In the genomic region with DNA sequence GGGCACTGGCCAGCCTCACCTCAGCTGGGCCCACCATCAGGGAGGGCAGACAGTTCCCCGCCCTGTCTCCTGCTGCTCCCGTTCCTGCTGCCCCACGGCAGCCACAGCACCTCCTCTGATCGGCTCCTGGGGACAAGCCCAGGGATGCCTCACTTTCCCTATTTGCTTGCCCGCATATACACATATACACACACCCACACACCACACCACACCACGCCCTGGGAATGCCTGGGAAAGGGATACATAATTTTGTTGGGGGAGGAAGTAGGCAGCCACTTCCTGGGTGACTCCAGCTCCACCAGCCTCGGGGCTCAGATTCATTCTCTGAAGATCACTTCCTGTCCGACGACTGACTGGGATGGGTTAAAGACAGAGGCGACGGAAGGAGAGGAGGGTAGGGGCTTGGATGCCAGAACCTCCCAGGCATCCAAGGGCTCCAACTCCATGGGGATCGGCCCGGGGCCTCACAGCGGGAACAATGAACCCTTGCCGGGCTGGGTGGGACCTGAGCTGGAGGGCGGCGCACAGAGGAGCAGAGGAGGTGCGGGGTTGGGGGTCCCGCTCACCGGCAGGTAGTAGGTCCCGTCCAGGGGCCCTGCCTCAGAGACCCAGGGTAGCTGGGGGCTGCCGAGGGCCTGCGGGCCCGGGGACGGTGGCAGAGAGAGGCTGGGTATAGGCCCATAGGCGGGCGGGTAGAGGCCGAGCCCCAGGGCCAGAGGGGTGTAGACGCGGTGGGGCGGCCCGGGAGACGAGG, we compare ENCODE assay signal across 8 cellular contexts. TPM values are rescaled to one million over a fixed set of nuclear protein-coding genes. Genes with fewer than 3 reads are reported as not detected.
A peak's percentile ranks its signal among the peaks of the same experiment; 100 is the strongest.
DNase-seq lines count a peak whose midpoint lies in the region; ATAC-seq and TF ChIP-seq lines count a peak whose summit lies in the region.

No MANE protein-coding gene starts in this region.

- H3K27ac ChIP-seq in CD8-positive, alpha-beta T cell (ENCODE audit: low read depth, low read length) = no peak overlapping the region

- H3K4me3 Mint-ChIP-seq in CD8-positive, alpha-beta T cell = peak overlapping the region; percentile 81
- peak overlapping the region; percentile 97 for H3K4me3 Mint-ChIP-seq in activated T-helper 17 cell treated with anti-CD3 and anti-CD28 coated beads, Interleukin-2, amount 50 U/mL, for 72 hours
- peak overlapping the region; percentile 83 to 97 (median 93) for H3K4me3 Mint-ChIP-seq in naive B cell

- peak overlapping the region; percentile 84 for H3K4me3 ChIP-seq in CD8-positive, alpha-beta T cell (ENCODE audit: low read depth, low read length)

- no peaks in the 10 kb centered on the region for H3K27me3 Mint-ChIP-seq in CD8-positive, alpha-beta T cell (ENCODE audit: low read depth)
- H3K27me3 Mint-ChIP-seq in activated T-helper 17 cell treated with anti-CD3 and anti-CD28 coated beads, Interleukin-2, amount 50 U/mL, for 72 hours = no peaks in the 10 kb centered on the region
- no peaks in the 10 kb centered on the region for H3K27me3 Mint-ChIP-seq in naive B cell

- no peak for TF ChIP-seq CTCF in CD8-positive, alpha-beta T cell (IDR thresholded peaks at IDR 0.05)

- H3K27me3 ChIP-seq in CD8-positive, alpha-beta T cell (ENCODE audit: insufficient read depth, low read length) = no peaks in the 10 kb centered on the region

- no peaks in the 10 kb centered on the region for H3K9me3 Mint-ChIP-seq in CD8-positive, alpha-beta T cell
- no peaks in the 10 kb centered on the region for H3K9me3 Mint-ChIP-seq in activated T-helper 17 cell treated with anti-CD3 and anti-CD28 coated beads, Interleukin-2, amount 50 U/mL, for 72 hours
- H3K9me3 Mint-ChIP-seq in naive B cell = no peaks in the 10 kb centered on the region

- H3K36me3 Mint-ChIP-seq in CD8-positive, alpha-beta T cell = peaks cover 1% of the 10 kb centered on the region
- H3K36me3 Mint-ChIP-seq in activated T-helper 17 cell treated with anti-CD3 and anti-CD28 coated beads, Interleukin-2, amount 50 U/mL, for 72 hours (ENCODE audit: low read depth) = peaks cover 61% of the 10 kb centered on the region
- no peaks in the 10 kb centered on the region for H3K36me3 Mint-ChIP-seq in naive B cell

- peak in 1 of 7 experiments; percentile 50 for DNase-seq in CD8-positive, alpha-beta T cell
- peak; percentile 22 for DNase-seq in naive B cell
- no peak for DNase-seq in NCI-H187 (lab: John Stamatoyannopoulos, UW)
- DNase-seq in pons (ENCODE audit: low spot score) = no peak
- DNase-seq in COLO668 (lab: John Stamatoyannopoulos, UW; ENCODE audit: unreplicated experiment) = no peak

- no peaks in the 10 kb centered on the region for H3K36me3 ChIP-seq in CD8-positive, alpha-beta T cell (ENCODE audit: insufficient read depth, low read length)

- intact Hi-C loops in CD8-positive, alpha-beta T cell (cut with DNase I, micrococcal nuclease) = loop anchor here (1.0 to 5.0 kb wide), 6 partner anchors 12 to 1359 kb away; partner anchors contain the start of genes FAM13B (in 1 of the 2) and MATR3 (in 1 of the 2)

- CTCF ChIA-PET in CD8-positive, alpha-beta T cell (lab: Charles Lee) = interaction anchor here (0.7 to 0.9 kb wide), 2 partner anchors 10 to 12 kb away, joined by 3 read pairs; partner anchors contain the start of gene SPATA24

- peaks cover 45% of the 10 kb centered on the region for H3K4me1 Mint-ChIP-seq in CD8-positive, alpha-beta T cell (ENCODE audit: low read depth)
- peaks cover 28% of the 10 kb centered on the region for H3K4me1 Mint-ChIP-seq in activated T-helper 17 cell treated with anti-CD3 and anti-CD28 coated beads, Interleukin-2, amount 50 U/mL, for 72 hours
- H3K4me1 Mint-ChIP-seq in naive B cell = peaks cover 46 to 67% (median 60%) of the 10 kb centered on the region in 3 donors

- peak; percentile 4 for ATAC-seq in CD8-positive, alpha-beta T cell
- ATAC-seq in HG02588 (IDR thresholded peaks at IDR 0.05; ENCODE audit: unreplicated experiment) (peak; percentile 0), naive B cell (ENCODE audit: low read depth in 2 of 2) (peak; percentile 1), HG03097 (IDR thresholded peaks at IDR 0.05; ENCODE audit: low FRiP score, unreplicated experiment) (no peak)
- peak; percentile 20 for ATAC-seq in activated T-helper 17 cell treated with anti-CD3 and anti-CD28 coated beads, Interleukin-2, amount 50 U/mL, for 72 hours (replicated peaks)

- peak overlapping the region; percentile 78 for H3K27ac Mint-ChIP-seq in CD8-positive, alpha-beta T cell
- H3K27ac Mint-ChIP-seq in activated T-helper 17 cell treated with anti-CD3 and anti-CD28 coated beads, Interleukin-2, amount 50 U/mL, for 72 hours = peak overlapping the region; percentile 99
- H3K27ac Mint-ChIP-seq in naive B cell = peak overlapping the region in 5 of 6 donors; percentile 73 to 98 (median 94)

- POLR2A ChIA-PET in CD8-positive, alpha-beta T cell (lab: Charles Lee) = interaction anchor here (0.7 to 1.2 kb wide), 3 partner anchors 20 to 50 kb away, joined by 3 to 7 read pairs (median 5); partner anchors contain the start of gene PAIP2

- H3K4me1 ChIP-seq in CD8-positive, alpha-beta T cell (ENCODE audit: insufficient read depth, low read length) = peaks cover 44% of the 10 kb centered on the region

- no peaks in the 10 kb centered on the region for H3K9me3 ChIP-seq in CD8-positive, alpha-beta T cell (ENCODE audit: low read length)

RNA-seq across cellular contexts. Expression of gene MZB1, which starts 2.0 kb away (rescaled TPM):
- 1 to 10 TPM; 1.5 to 2.1 TPM for total RNA-seq in CD8-positive, alpha-beta T cell
- 10 to 100 TPM; 39.9 to 55.2 TPM for total RNA-seq in activated T-helper 17 cell treated with anti-CD3 and anti-CD28 coated beads, Interleukin-2, amount 50 U/mL, for 72 hours
- polyA plus RNA-seq in naive B cell (ENCODE audit: low read depth in 6 of 6) = 100 to 1,000 TPM in 1 of 6 donors, 10 to 100 TPM in 5; 49.7 to 105 (median 88.1) TPM

RNA-seq across cellular contexts. Expression of gene PROB1, which starts 3.2 kb away (rescaled TPM):
- under 1 TPM; 0.39 to 0.41 TPM for total RNA-seq in CD8-positive, alpha-beta T cell
- 1 to 10 TPM; 4.7 to 6.4 TPM for total RNA-seq in activated T-helper 17 cell treated with anti-CD3 and anti-CD28 coated beads, Interleukin-2, amount 50 U/mL, for 72 hours
- 1 to 10 TPM in 3 of 6 donors, under 1 TPM in 3; 0.67 to 2.5 (median 1.1) TPM for polyA plus RNA-seq in naive B cell (ENCODE audit: low read depth in 6 of 6)

RNA-seq across cellular contexts. Expression of gene SLC23A1, which starts 8.7 kb away (rescaled TPM):
- not detected for total RNA-seq in CD8-positive, alpha-beta T cell
- 1 to 10 TPM in 1 of 2 donors, under 1 TPM in 1; 0.95 to 1.6 TPM for total RNA-seq in activated T-helper 17 cell treated with anti-CD3 and anti-CD28 coated beads, Interleukin-2, amount 50 U/mL, for 72 hours
- polyA plus RNA-seq in naive B cell (ENCODE audit: low read depth in 6 of 6) = under 1 TPM in 3 of 6 donors, not detected in 3; 0.13 to 0.57 (median 0.49) TPM

RNA-seq across cellular contexts. Expression of gene SPATA24, which starts 12.1 kb away (rescaled TPM):
- 1 to 10 TPM; 2.2 to 3.0 TPM for total RNA-seq in CD8-positive, alpha-beta T cell
- total RNA-seq in activated T-helper 17 cell treated with anti-CD3 and anti-CD28 coated beads, Interleukin-2, amount 50 U/mL, for 72 hours = 1 to 10 TPM; 5.6 to 9.2 TPM
- 10 to 100 TPM in 1 of 6 donors, 1 to 10 TPM in 5; 3.3 to 10.5 (median 5.5) TPM for polyA plus RNA-seq in naive B cell (ENCODE audit: low read depth in 6 of 6)

RNA-seq across cellular contexts. Expression of gene DNAJC18, which starts 47.6 kb away (rescaled TPM):
- 10 to 100 TPM in 1 of 2 experiments, 1 to 10 TPM in 1; 8.0 to 10.2 TPM for total RNA-seq in CD8-positive, alpha-beta T cell
- total RNA-seq in activated T-helper 17 cell treated with anti-CD3 and anti-CD28 coated beads, Interleukin-2, amount 50 U/mL, for 72 hours = 10 to 100 TPM; 23.4 to 41.5 TPM
- polyA plus RNA-seq in naive B cell (ENCODE audit: low read depth in 6 of 6) = 10 to 100 TPM in 1 of 6 donors, 1 to 10 TPM in 4, not detected in 1; 4.3 to 10.0 (median 4.8) TPM

Comparison
In these comparisons a context has a peak if more than half of its experiments do, and no peak if none do; other contexts are left out.
1. RNA of gene MZB1, which starts 2.0 kb away (total RNA-seq): 39.9 to 55.2 TPM in activated T-helper 17 cell treated with anti-CD3 and anti-CD28 coated beads, Interleukin-2, amount 50 U/mL, for 72 hours; 1.5 to 2.1 TPM in CD8-positive, alpha-beta T cell; every median in the first group is over 10 times any median in the second.
2. RNA of gene PROB1, which starts 3.2 kb away (total RNA-seq): 4.7 to 6.4 TPM in activated T-helper 17 cell treated with anti-CD3 and anti-CD28 coated beads, Interleukin-2, amount 50 U/mL, for 72 hours; 0.39 to 0.41 TPM in CD8-positive, alpha-beta T cell; every median in the first group is over 4 times any median in the second.
3. Peak in every context shown above with its lines, with median percentiles within 50 percentile points of each other: H3K27ac Mint-ChIP-seq and H3K4me3 Mint-ChIP-seq.